ENCODE assay signal across 1 cellular context in genomic region chr3:195169011-195169410, GRCh38.
A peak's percentile ranks its signal among the peaks of the same experiment; 100 is the strongest.
TF ChIP-seq lines count a peak whose summit lies in the region.

No MANE protein-coding gene starts in this region.

TF ChIP-seq in K562, 482 proteins besides CTCF, POLR2A, EP300 and RAD21 (continued from another document):
- TF ChIP-seq, protein P1, sequence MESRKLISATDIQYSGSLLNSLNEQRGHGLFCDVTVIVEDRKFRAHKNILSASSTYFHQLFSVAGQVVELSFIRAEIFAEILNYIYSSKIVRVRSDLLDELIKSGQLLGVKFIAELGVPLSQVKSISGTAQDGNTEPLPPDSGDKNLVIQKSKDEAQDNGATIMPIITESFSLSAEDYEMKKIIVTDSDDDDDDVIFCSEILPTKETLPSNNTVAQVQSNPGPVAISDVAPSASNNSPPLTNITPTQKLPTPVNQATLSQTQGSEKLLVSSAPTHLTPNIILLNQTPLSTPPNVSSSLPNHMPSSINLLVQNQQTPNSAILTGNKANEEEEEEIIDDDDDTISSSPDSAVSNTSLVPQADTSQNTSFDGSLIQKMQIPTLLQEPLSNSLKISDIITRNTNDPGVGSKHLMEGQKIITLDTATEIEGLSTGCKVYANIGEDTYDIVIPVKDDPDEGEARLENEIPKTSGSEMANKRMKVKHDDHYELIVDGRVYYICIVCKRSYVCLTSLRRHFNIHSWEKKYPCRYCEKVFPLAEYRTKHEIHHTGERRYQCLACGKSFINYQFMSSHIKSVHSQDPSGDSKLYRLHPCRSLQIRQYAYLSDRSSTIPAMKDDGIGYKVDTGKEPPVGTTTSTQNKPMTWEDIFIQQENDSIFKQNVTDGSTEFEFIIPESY (CRISPR knock-in tag; IDR thresholded peaks at IDR 0.05), result peak; percentile 65; the same call in 1 of the 2 replicates
TF ChIP-seq in K562: peak in this region for 2.
